ENCODE assay signal across 8 cellular contexts in genomic region chr1:230797376-230798186, GRCh38. TPM values are rescaled to one million over a fixed set of nuclear protein-coding genes. Genes with fewer than 3 reads are reported as not detected.
DNase-seq lines count a peak whose midpoint lies in the region; FAIRE-seq and TF ChIP-seq lines count a peak whose summit lies in the region.

No MANE protein-coding gene starts in this region.

- H2AFZ ChIP-seq in SK-N-SH (ENCODE audit: low read depth) (no peak overlapping the region), osteoblast (ENCODE audit: low read length) (peak overlapping the region; percentile 39)

- H3F3A ChIP-seq in SK-N-SH (replicated peaks; ENCODE audit: insufficient read depth), result no peaks in the 10 kb centered on the region

- DNase-seq in DMS 273 (lab: John Stamatoyannopoulos, UW; ENCODE audit: unreplicated experiment) (peak; percentile 83), HTR-8/SVneo (ENCODE audit: insufficient read length, low spot score) (peak; percentile 79), SK-N-SH (peak; percentile 55), fibroblast of villous mesenchyme (ENCODE audit: low read depth) (peak; percentile 76), osteoblast (ENCODE audit: insufficient read length, low spot score, missing footprints) (peak; percentile 90)
- DNase-seq in effector memory CD4-positive, alpha-beta T cell, result no peak
- no peak for DNase-seq in stimulated activated naive CD4-positive, alpha-beta T cell (lab: John Stamatoyannopoulos, UW)
- DNase-seq in stimulated activated CD4-positive, alpha-beta T cell treated with anti-CD3 and anti-CD28 coated beads, Interleukin-4, amount 100 ng/mL, for 1 hour, result no peak

- TF ChIP-seq CTCF in SK-N-SH (IDR thresholded peaks at IDR 0.05) (peak; percentile 74), fibroblast of villous mesenchyme (IDR thresholded peaks at IDR 0.05; ENCODE audit: insufficient read depth, low read depth, low read length) (peak; percentile 87), osteoblast (IDR thresholded peaks at IDR 0.05; ENCODE audit: extremely low read depth, low read depth, low read length) (peak; percentile 88)

- CTCF ChIA-PET in SK-N-SH (lab: Yijun Ruan, JAX), result interaction anchor here (0.6 to 3.2 kb wide), 32 partner anchors 8 to 429 kb away, joined by 3 to 29 read pairs (median 3); partner anchors contain the start of gene TRIM67

- no peak overlapping the region for H3K9ac ChIP-seq in SK-N-SH

- peak; percentile 82 for TF ChIP-seq RAD21 in SK-N-SH (IDR thresholded peaks at IDR 0.05; ENCODE audit: low read length)

- H3K4me2 ChIP-seq in SK-N-SH (no peak overlapping the region), osteoblast (ENCODE audit: insufficient read depth, low read length) (no peak overlapping the region)

- H3K79me2 ChIP-seq in SK-N-SH (ENCODE audit: insufficient read depth) (no peaks in the 10 kb centered on the region), osteoblast (ENCODE audit: insufficient read depth, low read length) (no peaks in the 10 kb centered on the region)

- no peaks in the 10 kb centered on the region for H3K9me2 ChIP-seq in SK-N-SH

- peak; percentile 52 for FAIRE-seq in HTR-8/SVneo (lab: Jason Lieb, UNC)

- WGBS in SK-N-SH (ENCODE audit: low lambda C conversion rate), result 63% methylated on average over 16 of the region's 18 CpGs

- H3K27me3 ChIP-seq in SK-N-SH (ENCODE audit: insufficient read depth) (no peaks in the 10 kb centered on the region), osteoblast (ENCODE audit: insufficient read depth, low read length) (no peaks in the 10 kb centered on the region)
- no peaks in the 10 kb centered on the region for H3K27me3 ChIP-seq in effector memory CD4-positive, alpha-beta T cell (replicated peaks; ENCODE audit: control insufficient read depth, insufficient read depth, low read length, poor library complexity, severe bottlenecking)

- H3K36me3 ChIP-seq in SK-N-SH (replicated peaks in 1 of 2; ENCODE audit: control insufficient read depth in 1 of 2, insufficient read depth in 2 of 2, low read length in 1 of 2) (no peaks in the 10 kb centered on the region), osteoblast (ENCODE audit: insufficient read depth, low read length) (no peaks in the 10 kb centered on the region)
- H3K36me3 ChIP-seq in effector memory CD4-positive, alpha-beta T cell (ENCODE audit: control insufficient read depth, insufficient read depth, low read length), result no peaks in the 10 kb centered on the region

- H3K9me3 ChIP-seq in SK-N-SH (no peaks in the 10 kb centered on the region), osteoblast (ENCODE audit: low read depth, low read length) (no peaks in the 10 kb centered on the region)
- H3K9me3 ChIP-seq in effector memory CD4-positive, alpha-beta T cell (ENCODE audit: control insufficient read depth, low read length), result no peaks in the 10 kb centered on the region

- H3K4me3 ChIP-seq in SK-N-SH (ENCODE audit: low read depth in 2 of 2, low read length in 1 of 2), result no peak overlapping the region; a peak in 1 of 4 replicates
- no peak overlapping the region for H3K4me3 ChIP-seq in fibroblast of villous mesenchyme (ENCODE audit: low read depth, low read length)
- H3K4me3 ChIP-seq in osteoblast (ENCODE audit: insufficient read depth, low read length), result no peak overlapping the region
- no peak overlapping the region for H3K4me3 ChIP-seq in effector memory CD4-positive, alpha-beta T cell (ENCODE audit: insufficient read depth, low read depth, low read length, poor library complexity, severe bottlenecking)

- TF ChIP-seq EP300 in SK-N-SH (IDR thresholded peaks at IDR 0.05; ENCODE audit: borderline replicate concordance in 1 of 2, low read depth in 1 of 2, low read length in 1 of 2), result no peak

- H3K27ac ChIP-seq in SK-N-SH (ENCODE audit: low read depth in 2 of 2, low read length in 1 of 2) (no peak overlapping the region), osteoblast (ENCODE audit: low read depth, low read length) (no peak overlapping the region)
- H3K27ac ChIP-seq in effector memory CD4-positive, alpha-beta T cell (ENCODE audit: insufficient read depth, low read length, poor library complexity, severe bottlenecking), result no peak overlapping the region

- H3K4me1 ChIP-seq in SK-N-SH (ENCODE audit: control insufficient read depth in 1 of 2, insufficient read depth in 2 of 2, low read depth in 1 of 2, low read length in 1 of 2) (no peaks in the 10 kb centered on the region), osteoblast (ENCODE audit: insufficient read depth, low read length) (no peaks in the 10 kb centered on the region)
- no peaks in the 10 kb centered on the region for H3K4me1 ChIP-seq in effector memory CD4-positive, alpha-beta T cell (ENCODE audit: control insufficient read depth, insufficient read depth, low read length, poor library complexity, severe bottlenecking)

- no peaks in the 10 kb centered on the region for H4K20me1 ChIP-seq in SK-N-SH (ENCODE audit: insufficient read depth)
- H4K20me1 ChIP-seq in osteoblast (ENCODE audit: insufficient read depth, low read length), result no peaks in the 10 kb centered on the region

- POLR2A ChIA-PET in SK-N-SH (lab: Yijun Ruan, JAX), result no interaction called here

TF ChIP-seq in SK-N-SH, 30 proteins besides CTCF, POLR2A, EP300 and RAD21:
- TF ChIP-seq MEF2A (IDR thresholded peaks at IDR 0.05; ENCODE audit: borderline replicate concordance, low read depth), result no peak
- TF ChIP-seq, protein P1, sequence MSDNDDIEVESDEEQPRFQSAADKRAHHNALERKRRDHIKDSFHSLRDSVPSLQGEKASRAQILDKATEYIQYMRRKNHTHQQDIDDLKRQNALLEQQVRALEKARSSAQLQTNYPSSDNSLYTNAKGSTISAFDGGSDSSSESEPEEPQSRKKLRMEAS (IDR thresholded peaks at IDR 0.05; ENCODE audit: low read depth), result no peak
- peak; percentile 93 for TF ChIP-seq SMC3 (IDR thresholded peaks at IDR 0.05; ENCODE audit: low read depth, low read length)

RNA-seq across cellular contexts. Expression of gene CAPN9, which starts 50.4 kb away (rescaled TPM):
- not detected in 2 replicates for polyA plus RNA-seq in SK-N-SH (2012; rRNA removed)
- not detected in 2 replicates for polyA plus RNA-seq in SK-N-SH (2012; cell fraction: cytosol; rRNA removed)
- polyA plus RNA-seq in SK-N-SH (2012; cell fraction: nucleus; rRNA removed), result not detected in 2 replicates
- total RNA-seq in fibroblast of villous mesenchyme (not detected in 2 replicates), osteoblast (under 0.01 TPM in 1 of 2 replicates, not detected in the other)

Comparison
In these comparisons a context has a peak if more than half of its experiments do, and no peak if none do; other contexts are left out.
1. DNase-seq: peak in DMS 273 (single experiment), HTR-8/SVneo (single experiment), SK-N-SH (single experiment), fibroblast of villous mesenchyme (single experiment) and osteoblast (single experiment); none in effector memory CD4-positive, alpha-beta T cell (0 of 3), stimulated activated naive CD4-positive, alpha-beta T cell (0 of 6) and stimulated activated CD4-positive, alpha-beta T cell treated with anti-CD3 and anti-CD28 coated beads, Interleukin-4, amount 100 ng/mL, for 1 hour (single experiment).
2. Peak in every context shown above with its lines, with median percentiles within 50 percentile points of each other: CTCF ChIP-seq.